Comparison of ENCODE assay signal across 22 cellular contexts in genomic region chr4:42018451-42018850, GRCh38. TPM values are rescaled to one million over a fixed set of nuclear protein-coding genes. Genes with fewer than 3 reads are reported as not detected.
"Had no signal": no experiment of that assay in that cellular context is flagged by ENCODE, and none has a peak within 500 bp of the region (broad histone marks: within the 10 kb centered on the region; RNA-seq: fewer than 3 reads in every experiment).

No MANE protein-coding gene starts in this region.

- H3K27me3 Mint-ChIP-seq: activated CD4-positive, alpha-beta T cell treated with anti-CD3 and anti-CD28 coated beads for 36 hours; activated CD8-positive, alpha-beta T cell treated with anti-CD3 and anti-CD28 coated beads for 36 hours; effector memory CD8-positive, alpha-beta T cell; naive thymus-derived CD4-positive, alpha-beta T cell; stimulated activated memory B cell treated with anti-CD40 and anti-IgM and Interleukin-4, amounts not matched to agents 10 μg/mL and 1 μg/mL and 100 μg/mL, for 72 hours had no signal

- ATAC-seq: activated CD4-positive, alpha-beta T cell treated with anti-CD3 and anti-CD28 coated beads for 36 hours; activated CD8-positive, alpha-beta T cell treated with anti-CD3 and anti-CD28 coated beads for 36 hours; effector memory CD8-positive, alpha-beta T cell; left cardiac atrium; naive thymus-derived CD4-positive, alpha-beta T cell; stimulated activated memory B cell treated with anti-CD40 and anti-IgM and Interleukin-4, amounts not matched to agents 10 μg/mL and 1 μg/mL and 100 μg/mL, for 72 hours had no signal

- H3K27ac ChIP-seq: brain microvascular endothelial cell, epithelial cell of prostate, neutrophil, right atrium auricular region, tibial artery, uterus, VCaP had no signal

- H3K36me3 ChIP-seq: uterus had no signal

- H3K27me3 ChIP-seq: brain microvascular endothelial cell, neutrophil, right atrium auricular region, tibial artery, uterus had no signal

- H3K9me3 Mint-ChIP-seq: activated CD8-positive, alpha-beta T cell treated with anti-CD3 and anti-CD28 coated beads for 36 hours; activated T-helper 1 cell treated with anti-CD3 and anti-CD28 coated beads, Interleukin-12 subunit alpha, Interleukin-12 subunit beta, Interleukin-2, Interleukin-4 antibody, amounts not matched to agents 30 ng/mL and 10 ng/mL and 1 ng/mL, durations not matched to agents 14 hours and 24 hours and 36 hours; effector memory CD8-positive, alpha-beta T cell; immature natural killer cell; naive thymus-derived CD4-positive, alpha-beta T cell; stimulated activated memory B cell treated with anti-CD40 and anti-IgM and Interleukin-4, amounts not matched to agents 10 μg/mL and 1 μg/mL and 100 μg/mL, for 72 hours had no signal

- H3K4me1 ChIP-seq: right atrium auricular region, uterus had no signal

- H3K4me3 Mint-ChIP-seq: activated CD4-positive, alpha-beta T cell treated with anti-CD3 and anti-CD28 coated beads for 36 hours; activated CD8-positive, alpha-beta T cell treated with anti-CD3 and anti-CD28 coated beads for 36 hours; activated T-helper 1 cell treated with anti-CD3 and anti-CD28 coated beads, Interleukin-12 subunit alpha, Interleukin-12 subunit beta, Interleukin-2, Interleukin-4 antibody, amounts not matched to agents 30 ng/mL and 10 ng/mL and 1 ng/mL, durations not matched to agents 14 hours and 24 hours and 36 hours; effector memory CD8-positive, alpha-beta T cell; immature natural killer cell; naive thymus-derived CD4-positive, alpha-beta T cell; stimulated activated memory B cell treated with anti-CD40 and anti-IgM and Interleukin-4, amounts not matched to agents 10 μg/mL and 1 μg/mL and 100 μg/mL, for 72 hours had no signal

- H3K9me3 ChIP-seq: neutrophil, right atrium auricular region, tibial artery, uterus had no signal

- DNase-seq: activated CD4-positive, alpha-beta T cell treated with anti-CD3 and anti-CD28 coated beads for 36 hours; activated CD8-positive, alpha-beta T cell treated with anti-CD3 and anti-CD28 coated beads for 36 hours; activated naive CD4-positive, alpha-beta T cell treated with Interleukin-2 at 50 U/mL for 16 hours; brain microvascular endothelial cell; effector memory CD8-positive, alpha-beta T cell; foreskin fibroblast; glutamatergic neuron; immature natural killer cell; left cardiac atrium; midbrain; naive thymus-derived CD4-positive, alpha-beta T cell; posterior cingulate gyrus; small intestine; tibial artery; uterus had no signal

- H3K27ac Mint-ChIP-seq: activated CD4-positive, alpha-beta T cell treated with anti-CD3 and anti-CD28 coated beads for 36 hours; activated CD8-positive, alpha-beta T cell treated with anti-CD3 and anti-CD28 coated beads for 36 hours; activated T-helper 1 cell treated with anti-CD3 and anti-CD28 coated beads, Interleukin-12 subunit alpha, Interleukin-12 subunit beta, Interleukin-2, Interleukin-4 antibody, amounts not matched to agents 30 ng/mL and 10 ng/mL and 1 ng/mL, durations not matched to agents 14 hours and 24 hours and 36 hours; effector memory CD8-positive, alpha-beta T cell; stimulated activated memory B cell treated with anti-CD40 and anti-IgM and Interleukin-4, amounts not matched to agents 10 μg/mL and 1 μg/mL and 100 μg/mL, for 72 hours had no signal

- H3K4me3 ChIP-seq: lung, right atrium auricular region, tibial artery, uterus had no signal

RNA-seq across cellular contexts. Expression of gene DCAF4L1, which starts 36.9 kb away (rescaled TPM):
- total RNA-seq: right atrium auricular region had no signal
